In the genomic region with DNA sequence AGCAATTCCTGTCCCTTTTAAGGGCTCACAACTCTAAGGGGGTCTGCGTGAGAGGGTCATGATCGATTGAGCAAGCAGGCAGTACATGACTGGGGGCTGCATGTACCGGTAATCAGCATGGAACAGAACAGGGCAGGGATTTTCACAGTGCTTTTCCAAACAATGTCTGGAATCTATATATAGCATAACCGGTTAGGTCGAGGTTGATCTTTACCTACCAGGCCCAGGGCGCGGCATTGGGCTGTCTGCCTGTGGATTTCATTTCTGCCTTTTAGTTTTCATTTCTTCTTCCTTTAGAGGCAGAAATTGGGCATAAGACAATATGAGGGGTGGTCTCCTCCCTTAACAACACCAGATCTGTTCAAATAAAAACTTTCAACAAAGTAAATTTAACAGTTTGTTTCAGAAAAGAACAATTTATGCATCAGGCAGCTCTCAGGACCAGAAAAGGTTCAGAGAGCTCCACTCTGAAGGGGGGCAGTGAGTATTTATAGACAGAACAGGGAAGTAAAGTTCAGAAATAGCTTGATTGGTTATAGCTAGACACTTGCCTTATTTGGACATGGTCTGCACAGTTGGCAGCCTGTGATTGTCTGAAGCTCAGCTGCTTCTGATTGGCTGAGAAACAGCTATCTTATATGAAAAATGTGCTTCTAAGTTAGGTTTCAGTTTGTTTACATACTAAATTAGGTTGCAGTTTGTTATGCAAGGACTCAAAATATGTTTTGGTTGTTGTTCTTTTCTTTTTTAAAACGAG, we compare ENCODE assay signal across 9 cellular contexts. TPM values are rescaled to one million over a fixed set of nuclear protein-coding genes. Genes with fewer than 3 reads are reported as not detected.
DNase-seq lines count a peak whose midpoint lies in the region; ATAC-seq and TF ChIP-seq lines count a peak whose summit lies in the region.
"Had no signal": no experiment of that assay in that cellular context is flagged by ENCODE, and none has a peak within 500 bp of the region (broad histone marks: within the 10 kb centered on the region; RNA-seq: fewer than 3 reads in every experiment).

No MANE protein-coding gene starts in this region.

- no peaks in the 10 kb centered on the region for H3K9me3 ChIP-seq in mucosa of rectum (ENCODE audit: control insufficient read depth in 2 of 2, low read length in 2 of 2)

- peaks cover under 1% of the 10 kb centered on the region for H3K9me3 Mint-ChIP-seq in activated B cell treated with CpG ODN at 0.5 μM for 24 hours
- no peaks in the 10 kb centered on the region for H3K9me3 Mint-ChIP-seq in activated CD4-positive, alpha-beta T cell treated with anti-CD3 and anti-CD28 coated beads for 36 hours (ENCODE audit: low read depth)
- H3K9me3 Mint-ChIP-seq: brain had no signal

- H3K27ac Mint-ChIP-seq in activated B cell treated with CpG ODN at 0.5 μM for 24 hours: no peak overlapping the region
- no peak overlapping the region for H3K27ac Mint-ChIP-seq in activated CD4-positive, alpha-beta T cell treated with anti-CD3 and anti-CD28 coated beads for 36 hours

- DNase-seq in activated B cell treated with CpG ODN at 0.5 μM for 24 hours: no peak
- DNase-seq in GDM1 (lab: John Stamatoyannopoulos, UW): no peak
- no peak for DNase-seq in NCI-H2171 (lab: John Stamatoyannopoulos, UW)
- no peak for DNase-seq in activated CD4-positive, alpha-beta T cell treated with anti-CD3 and anti-CD28 coated beads for 36 hours

- TF ChIP-seq CTCF in activated B cell treated with CpG ODN at 0.5 μM for 24 hours (IDR thresholded peaks at IDR 0.05): no peak

- peak overlapping the region; percentile 58 to 84 for H3K27ac ChIP-seq in mucosa of rectum (ENCODE audit: low read depth in 2 of 2, low read length in 2 of 2)

- POLR2A ChIA-PET in activated B cell treated with CpG ODN at 0.5 μM for 24 hours (lab: Charles Lee): interaction anchor here (0.7 to 2.5 kb wide), 5 partner anchors 17 to 1092 kb away, joined by 3 to 23 read pairs (median 4); a partner anchor contains a TSS
- POLR2A ChIA-PET in activated CD4-positive, alpha-beta T cell treated with anti-CD3 and anti-CD28 coated beads for 36 hours (lab: Charles Lee): no interaction called here

- H3K27me3 ChIP-seq in mucosa of rectum (ENCODE audit: control insufficient read depth in 2 of 2, insufficient read depth in 2 of 2, low read length in 2 of 2): no peaks in the 10 kb centered on the region

- no peaks in the 10 kb centered on the region for H3K27me3 Mint-ChIP-seq in activated B cell treated with CpG ODN at 0.5 μM for 24 hours
- H3K27me3 Mint-ChIP-seq in activated CD4-positive, alpha-beta T cell treated with anti-CD3 and anti-CD28 coated beads for 36 hours: no peaks in the 10 kb centered on the region

- H3K4me3 ChIP-seq in mucosa of rectum (ENCODE audit: low read length in 2 of 2): peak overlapping the region; percentile 13 to 23

- H3K4me3 Mint-ChIP-seq in activated B cell treated with CpG ODN at 0.5 μM for 24 hours: peak overlapping the region; percentile 11
- no peak overlapping the region for H3K4me3 Mint-ChIP-seq in activated CD4-positive, alpha-beta T cell treated with anti-CD3 and anti-CD28 coated beads for 36 hours

- no peaks in the 10 kb centered on the region for H3K36me3 Mint-ChIP-seq in activated B cell treated with CpG ODN at 0.5 μM for 24 hours (ENCODE audit: low read depth)
- no peaks in the 10 kb centered on the region for H3K36me3 Mint-ChIP-seq in activated CD4-positive, alpha-beta T cell treated with anti-CD3 and anti-CD28 coated beads for 36 hours (ENCODE audit: low read depth)
- H3K36me3 Mint-ChIP-seq: brain had no signal

- peak overlapping the region in 1 of 2 donors; percentile 39 for H3K9ac ChIP-seq in mucosa of rectum (ENCODE audit: low read depth in 1 of 2, low read length in 2 of 2)

- peaks cover 22% of the 10 kb centered on the region for H3K4me1 Mint-ChIP-seq in activated B cell treated with CpG ODN at 0.5 μM for 24 hours
- H3K4me1 Mint-ChIP-seq in activated CD4-positive, alpha-beta T cell treated with anti-CD3 and anti-CD28 coated beads for 36 hours: peaks cover 4% of the 10 kb centered on the region

- CTCF ChIA-PET in activated B cell treated with CpG ODN at 0.5 μM for 24 hours (lab: Charles Lee): interaction anchor here (0.9 to 2.5 kb wide), 3 partner anchors 16 to 423 kb away, joined by 4 to 17 read pairs (median 5); a partner anchor contains a TSS
- CTCF ChIA-PET in activated CD4-positive, alpha-beta T cell treated with anti-CD3 and anti-CD28 coated beads for 36 hours (lab: Charles Lee): interaction anchor here (0.6 to 1.7 kb wide), 4 partner anchors 11 to 114 kb away, joined by 3 to 6 read pairs (median 3); no protein-coding TSS in a partner anchor

- intact Hi-C loops in activated B cell treated with CpG ODN at 0.5 μM for 24 hours (cut with micrococcal nuclease): no loop called here
- intact Hi-C loops in activated CD4-positive, alpha-beta T cell treated with anti-CD3 and anti-CD28 coated beads for 36 hours (cut with DNase I, micrococcal nuclease): no loop called here

- ATAC-seq in GM18868 (IDR thresholded peaks at IDR 0.05; ENCODE audit: unreplicated experiment): peak; percentile 61
- ATAC-seq in HG03039 (IDR thresholded peaks at IDR 0.05; ENCODE audit: unreplicated experiment): peak; percentile 61
- peak; percentile 75 for ATAC-seq in activated B cell treated with CpG ODN at 0.5 μM for 24 hours (ENCODE audit: low read depth)
- no peak for ATAC-seq in activated CD4-positive, CD25-positive, alpha-beta regulatory T cell treated with anti-CD3 and anti-CD28 coated beads, Interleukin-2, amount 50 U/mL, for 24 hours
- no peak for ATAC-seq in activated CD4-positive, alpha-beta T cell treated with anti-CD3 and anti-CD28 coated beads for 36 hours

- peaks cover 7 to 12% of the 10 kb centered on the region in 2 donors for H3K4me1 ChIP-seq in mucosa of rectum (ENCODE audit: control insufficient read depth in 2 of 2, insufficient read depth in 2 of 2, low read length in 2 of 2)

- no peaks in the 10 kb centered on the region for H3K36me3 ChIP-seq in mucosa of rectum (ENCODE audit: control insufficient read depth in 2 of 2, insufficient read depth in 2 of 2, low read length in 2 of 2)

RNA-seq across cellular contexts. Expression of a gene that starts 17.2 kb away (rescaled TPM):
- 13.8 and 18.0 TPM in 2 replicates for total RNA-seq in activated B cell treated with CpG ODN at 0.5 μM for 24 hours
- total RNA-seq in activated CD4-positive, alpha-beta T cell treated with anti-CD3 and anti-CD28 coated beads for 36 hours: 10 to 100 TPM; 16.6 to 16.7 TPM

RNA-seq across cellular contexts. Expression of a gene that starts 36.4 kb away (rescaled TPM):
- total RNA-seq in activated B cell treated with CpG ODN at 0.5 μM for 24 hours: 23.7 and 26.0 TPM in 2 replicates
- 1 to 10 TPM; 9.2 to 9.6 TPM for total RNA-seq in activated CD4-positive, alpha-beta T cell treated with anti-CD3 and anti-CD28 coated beads for 36 hours

Comparison
In these comparisons a context has a peak if more than half of its experiments do, and no peak if none do; other contexts are left out.
1. ATAC-seq: peak in GM18868 (single experiment), HG03039 (single experiment) and activated B cell treated with CpG ODN at 0.5 μM for 24 hours (single experiment); none in activated CD4-positive, CD25-positive, alpha-beta regulatory T cell treated with anti-CD3 and anti-CD28 coated beads, Interleukin-2, amount 50 U/mL, for 24 hours (0 of 2) and activated CD4-positive, alpha-beta T cell treated with anti-CD3 and anti-CD28 coated beads for 36 hours (single experiment).